In genomic region chr19:35162471-35163326, GRCh38 we compare ENCODE assay signal across 1 cellular context.
TF ChIP-seq lines count a peak whose summit lies in the region.

No MANE protein-coding gene starts in this region.

TF ChIP-seq in HepG2, 621 proteins besides CTCF, POLR2A, EP300 and RAD21:
- TF ChIP-seq ZNF629 (CRISPR knock-in tag; conservative IDR thresholded peaks at IDR 0.05) = 0 out of 2 replicates have a peak, but pooled peaks have one; percentile 33
- TF ChIP-seq ZNF160 (CRISPR knock-in tag; IDR thresholded peaks at IDR 0.05) = no peak
- no peak for TF ChIP-seq AKAP8 (CRISPR knock-in tag; IDR thresholded peaks at IDR 0.05)
- no peak for TF ChIP-seq GABPA (IDR thresholded peaks at IDR 0.05; ENCODE audit: low read depth, low read length)
- TF ChIP-seq GABPA (CRISPR knock-in tag; IDR thresholded peaks at IDR 0.05; ENCODE audit: low read depth) = no peak
- peak; percentile 85 for TF ChIP-seq ZNF264 (CRISPR knock-in tag; IDR thresholded peaks at IDR 0.05)
- TF ChIP-seq CENPX (CRISPR knock-in tag; IDR thresholded peaks at IDR 0.05) = no peak
- TF ChIP-seq MAFF (IDR thresholded peaks at IDR 0.05; ENCODE audit: low read depth, low read length) = 0 out of 2 replicates have a peak, but pooled peaks have one; percentile 9
- TF ChIP-seq MAFK (conservative IDR thresholded peaks at IDR 0.05 in 1 of 2, IDR thresholded peaks at IDR 0.05 in 1 of 2; ENCODE audit: low read length in 2 of 2) = 0 out of 4 replicates have a peak, but pooled peaks have one; percentile 16 to 22
- TF ChIP-seq ZNF747 (CRISPR knock-in tag; IDR thresholded peaks at IDR 0.05; ENCODE audit: borderline replicate concordance) = no peak
- no peak for TF ChIP-seq NR0B2 (CRISPR knock-in tag; IDR thresholded peaks at IDR 0.05)
- no peak for TF ChIP-seq ZMYM4 (CRISPR knock-in tag; IDR thresholded peaks at IDR 0.05)
- no peak for TF ChIP-seq ZNF256 (CRISPR knock-in tag; conservative IDR thresholded peaks at IDR 0.05)
- no peak for TF ChIP-seq KLF6 (CRISPR knock-in tag; IDR thresholded peaks at IDR 0.05)
- no peak for TF ChIP-seq ONECUT2 (CRISPR knock-in tag; IDR thresholded peaks at IDR 0.05)
- no peak for TF ChIP-seq ZSCAN29 (CRISPR knock-in tag; conservative IDR thresholded peaks at IDR 0.05)
- no peak for TF ChIP-seq ZNF383 (CRISPR knock-in tag; IDR thresholded peaks at IDR 0.05; ENCODE audit: borderline replicate concordance)
- no peak for TF ChIP-seq ZNF557 (CRISPR knock-in tag; IDR thresholded peaks at IDR 0.05)
